ENCODE assay signal across 8 cellular contexts in the genomic region with DNA sequence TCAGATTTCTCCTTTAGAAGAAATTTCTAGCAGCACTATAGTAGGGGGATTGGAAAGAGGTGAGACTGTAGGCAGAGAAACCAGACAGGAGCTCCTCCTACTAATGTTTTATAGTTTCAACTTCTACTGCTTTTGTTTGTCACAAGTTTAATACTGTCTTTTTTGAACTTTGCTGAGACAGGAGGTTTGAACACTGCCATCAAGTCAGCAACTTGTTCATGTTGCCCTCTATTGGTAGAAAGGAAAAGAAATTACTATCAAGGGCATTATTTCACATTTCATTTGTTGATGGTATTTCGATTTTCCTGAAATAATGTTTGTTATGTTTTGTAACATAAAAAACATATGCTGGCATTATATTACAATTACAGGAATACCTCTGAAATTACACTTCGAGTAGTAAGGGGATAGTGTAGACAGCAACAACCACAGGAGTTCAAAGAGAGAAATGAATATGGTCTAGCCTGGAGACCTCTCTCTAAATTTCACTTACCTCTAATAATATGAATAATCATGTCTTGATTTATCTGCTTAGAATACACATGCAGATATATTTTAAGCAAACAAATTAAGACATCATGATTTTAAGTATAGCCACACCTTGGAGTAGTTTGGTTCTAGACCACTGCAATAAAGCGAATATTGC. TPM values are rescaled to one million over a fixed set of nuclear protein-coding genes. Genes with fewer than 3 reads are reported as not detected.
DNase-seq lines count a peak whose midpoint lies in the region; ATAC-seq and TF ChIP-seq lines count a peak whose summit lies in the region.

No MANE protein-coding gene starts in this region.

- no peak overlapping the region for H3K4me3 ChIP-seq in CD4-positive, CD25-positive, alpha-beta regulatory T cell (ENCODE audit: low read depth, low read length)
- H3K4me3 ChIP-seq in cardiac fibroblast (replicated peaks in 1 of 2; ENCODE audit: low read depth in 2 of 2, low read length in 2 of 2) (no peak overlapping the region), left lung (no peak overlapping the region)

- no peaks in the 10 kb centered on the region for H3K4me1 ChIP-seq in CD4-positive, CD25-positive, alpha-beta regulatory T cell (ENCODE audit: control insufficient read depth, insufficient read depth, low read length, poor library complexity, severe bottlenecking)
- H3K4me1 ChIP-seq in left lung, result no peaks in the 10 kb centered on the region

- no peak overlapping the region for H3K4me3 Mint-ChIP-seq in CD4-positive, CD25-positive, alpha-beta regulatory T cell

- H3K27me3 Mint-ChIP-seq in CD4-positive, CD25-positive, alpha-beta regulatory T cell, result peaks cover 22% of the 10 kb centered on the region

- H3K27ac Mint-ChIP-seq in CD4-positive, CD25-positive, alpha-beta regulatory T cell, result no peak overlapping the region

- intact Hi-C loops in left lung (cut with DNase I), result no loop called here

- no peak overlapping the region for H3K27ac ChIP-seq in CD4-positive, CD25-positive, alpha-beta regulatory T cell (ENCODE audit: insufficient read depth, low read length, poor library complexity, severe bottlenecking)
- no peak overlapping the region for H3K27ac ChIP-seq in left lung

- peaks cover 0 to 6% (median 0%) of the 10 kb centered on the region in 4 donors for H3K4me1 Mint-ChIP-seq in CD4-positive, CD25-positive, alpha-beta regulatory T cell

- TF ChIP-seq CTCF in cardiac fibroblast (IDR thresholded peaks at IDR 0.05; ENCODE audit: low read depth, low read length), result peak; percentile 56
- TF ChIP-seq CTCF in left lung (IDR thresholded peaks at IDR 0.05), result peak; percentile 30 to 58

- no peaks in the 10 kb centered on the region for H3K36me3 ChIP-seq in CD4-positive, CD25-positive, alpha-beta regulatory T cell (ENCODE audit: control insufficient read depth, insufficient read depth, low read length)
- H3K36me3 ChIP-seq in left lung, result no peaks in the 10 kb centered on the region

- ATAC-seq in CD4-positive, CD25-positive, alpha-beta regulatory T cell (ENCODE audit: low read depth in 2 of 2), result peak in 1 of 2 donors; percentile 58
- peak; percentile 57 for ATAC-seq in GM19328 (IDR thresholded peaks at IDR 0.05; ENCODE audit: unreplicated experiment)
- ATAC-seq in left lung, result peak; percentile 84
- no peak for ATAC-seq in HG02973 (IDR thresholded peaks at IDR 0.05; ENCODE audit: unreplicated experiment)

- H3K9me3 ChIP-seq in CD4-positive, CD25-positive, alpha-beta regulatory T cell (ENCODE audit: control insufficient read depth in 2 of 2, low read length in 2 of 2), result no peaks in the 10 kb centered on the region
- H3K9me3 ChIP-seq in left lung, result no peaks in the 10 kb centered on the region

- no peaks in the 10 kb centered on the region for H3K9me3 Mint-ChIP-seq in CD4-positive, CD25-positive, alpha-beta regulatory T cell

- peak in 2 of 3 donors; percentile 46 to 63 for DNase-seq in CD4-positive, CD25-positive, alpha-beta regulatory T cell
- DNase-seq in MV-4-11 (lab: John Stamatoyannopoulos, UW) (peak; percentile 53), cardiac fibroblast (ENCODE audit: low read depth in 2 of 2) (peak; percentile 67 to 71), left lung (no peak), mesenteric fat pad (ENCODE audit: low spot score) (no peak)
- DNase-seq in activated CD4-positive, alpha-beta T cell treated with anti-CD3 and anti-CD28 coated beads, Interleukin-2, amount 50 U/mL, for 48 hours, result no peak

- H3K36me3 Mint-ChIP-seq in CD4-positive, CD25-positive, alpha-beta regulatory T cell, result no peaks in the 10 kb centered on the region

- no peaks in the 10 kb centered on the region for H3K27me3 ChIP-seq in CD4-positive, CD25-positive, alpha-beta regulatory T cell (ENCODE audit: control insufficient read depth, insufficient read depth, low read length)
- H3K27me3 ChIP-seq in left lung, result no peaks in the 10 kb centered on the region

RNA-seq across cellular contexts. Expression of a gene that starts 12.4 kb away (rescaled TPM):
- 19.1 TPM for total RNA-seq in CD4-positive, CD25-positive, alpha-beta regulatory T cell
- 1 to 10 TPM; 1.4 to 2.6 (median 2.2) TPM for polyA plus RNA-seq in CD4-positive, CD25-positive, alpha-beta regulatory T cell
- 100 to 1,000 TPM in 1 of 2 donors, 10 to 100 TPM in 1; 73.4 to 105 TPM for total RNA-seq in left lung
- 64.6 TPM for total RNA-seq in mesenteric fat pad

Comparison
In these comparisons a context has a peak if more than half of its experiments do, and no peak if none do; other contexts are left out.
1. DNase-seq: peak in CD4-positive, CD25-positive, alpha-beta regulatory T cell (2 of 3), MV-4-11 (single experiment) and cardiac fibroblast (2 of 2); none in left lung (0 of 2), mesenteric fat pad (single experiment) and activated CD4-positive, alpha-beta T cell treated with anti-CD3 and anti-CD28 coated beads, Interleukin-2, amount 50 U/mL, for 48 hours (0 of 2).